ENCODE assay signal across 7 cellular contexts in genomic region chr6:108074359-108075144, GRCh38.
DNase-seq lines count a peak whose midpoint lies in the region; ATAC-seq and TF ChIP-seq lines count a peak whose summit lies in the region.

OSTM1 (minus strand) TSS chr6:108074741; CDS start chr6:108074651, 90 bp downstream.

- DNase-seq in NCI-H1930 (lab: John Stamatoyannopoulos, UW) (peak; percentile 80 to 89), T-helper 9 cell (peak; percentile 92), astrocyte of the cerebellum (ENCODE audit: low read depth) (peak; percentile 61), hepatic stellate cell (ENCODE audit: low spot score) (peak; percentile 94), retinal pigment epithelial cell (ENCODE audit: low read depth) (peak; percentile 39)

- peak; percentile 96 for ATAC-seq in GM18502 (IDR thresholded peaks at IDR 0.05; ENCODE audit: poor library complexity, unreplicated experiment)
- ATAC-seq in HG02938 (IDR thresholded peaks at IDR 0.05; ENCODE audit: unreplicated experiment) = peak; percentile 87

- TF ChIP-seq CTCF in astrocyte of the cerebellum (IDR thresholded peaks at IDR 0.05; ENCODE audit: low read depth, low read length, missing control alignments) (no peak), retinal pigment epithelial cell (conservative IDR thresholded peaks at IDR 0.05; ENCODE audit: low read depth, low read length) (no peak)

- in situ Hi-C loops in astrocyte of the cerebellum (cut with HindIII; ENCODE audit: low sequenced_read_pairs) = no loop called here

- peak within 1 kb of the TSS; percentile 73 for H3K4me3 ChIP-seq in astrocyte of the cerebellum (ENCODE audit: low read depth, low read length)
- H3K4me3 ChIP-seq in retinal pigment epithelial cell (ENCODE audit: low read length) = peak within 1 kb of the TSS; percentile 93

Comparison
In these comparisons a context has a peak if more than half of its experiments do, and no peak if none do; other contexts are left out.
1. Peak in every context shown above with its lines: DNase-seq, ATAC-seq and H3K4me3 ChIP-seq.
2. DNase-seq: peak in every context shown above with its lines; median percentile 94 in hepatic stellate cell; 92 in T-helper 9 cell; 84 in NCI-H1930; 61 in astrocyte of the cerebellum; 39 in retinal pigment epithelial cell.